22 cellular contexts compared by ENCODE assay signal in genomic region chr5:77877516-77878070, GRCh38.
"Had no signal": no experiment of that assay in that cellular context is flagged by ENCODE, and none has a peak within 500 bp of the region (broad histone marks: within the 10 kb centered on the region; RNA-seq: fewer than 3 reads in every experiment).

No MANE protein-coding gene starts in this region.

- ATAC-seq: activated CD8-positive, alpha-beta T cell treated with anti-CD3 and anti-CD28 coated beads, Interleukin-2, amount 10 ng/mL, durations not matched to agents 7 days and 5 days; activated naive CD8-positive, alpha-beta T cell treated with anti-CD3 and anti-CD28 coated beads, Interleukin-2, amount 50 U/mL, for 24 hours; body of pancreas; gastroesophageal sphincter; left ventricle myocardium superior; sciatic nerve had no signal

- H3K36me3 ChIP-seq: cardiac muscle cell, esophagus squamous epithelium, gastroesophageal sphincter, spleen, thoracic aorta, upper lobe of left lung had no signal

- H3K4me3 ChIP-seq: body of pancreas, cardiac muscle cell, esophagus squamous epithelium, gastroesophageal sphincter, upper lobe of left lung had no signal

- DNase-seq: activated CD4-positive, alpha-beta T cell treated with anti-CD3 and anti-CD28 coated beads, Interleukin-2, amount 10 ng/mL, durations not matched to agents 7 days and 5 days; activated CD4-positive, CD25-positive, alpha-beta regulatory T cell treated with anti-CD3 and anti-CD28 coated beads, Interleukin-2, amount 50 U/mL, for 72 hours; activated CD8-positive, alpha-beta T cell treated with anti-CD3 and anti-CD28 coated beads, Interleukin-2, amount 10 ng/mL, durations not matched to agents 7 days and 5 days; activated gamma-delta T cell; activated naive CD4-positive, alpha-beta T cell treated with anti-CD3 and anti-CD28 coated beads, Interleukin-2, amount 50 U/mL, for 16 hours; activated naive CD8-positive, alpha-beta T cell treated with anti-CD3 and anti-CD28 coated beads, Interleukin-2, amount 50 U/mL, for 24 hours; body of pancreas; cortex of kidney; endodermal cell; esophagus squamous epithelium; head of caudate nucleus; hypothalamus; left ventricle myocardium superior; midbrain; spleen; stimulated activated CD4-positive, alpha-beta T cell treated with anti-CD3 and anti-CD28 coated beads, Interleukin-4, amount 100 ng/mL, for 1 hour; stimulated activated naive CD4-positive, alpha-beta T cell; upper lobe of left lung had no signal

- H3K4me1 ChIP-seq: body of pancreas, gastroesophageal sphincter had no signal

- H3K9me3 ChIP-seq: body of pancreas, esophagus squamous epithelium, gastroesophageal sphincter, spleen, thoracic aorta, upper lobe of left lung had no signal

- H3K27ac ChIP-seq: body of pancreas, cardiac muscle cell, esophagus squamous epithelium, gastroesophageal sphincter, thoracic aorta, upper lobe of left lung had no signal

- H3K27me3 ChIP-seq: body of pancreas, cardiac muscle cell, esophagus squamous epithelium, gastroesophageal sphincter, spleen, upper lobe of left lung had no signal
